In genomic region chr22:25896098-25896497, GRCh38 we compare ENCODE assay signal across 21 cellular contexts.
DNase-seq lines count a peak whose midpoint lies in the region; ATAC-seq and TF ChIP-seq lines count a peak whose summit lies in the region.
"Had no signal": no experiment of that assay in that cellular context is flagged by ENCODE, and none has a peak within 500 bp of the region (broad histone marks: within the 10 kb centered on the region; RNA-seq: fewer than 3 reads in every experiment).

No MANE protein-coding gene starts in this region.

- DNase-seq in NCI-H146 (lab: John Stamatoyannopoulos, UW) (peak; percentile 27), NCI-H146 treated with DMSO at 0.1 percent for 48 hours (lab: John Stamatoyannopoulos, UW; ENCODE audit: unreplicated experiment) (no peak), NCI-H1092 treated with DMSO at 0.1 percent for 48 hours (lab: John Stamatoyannopoulos, UW) (peak; percentile 63), epithelial cell of proximal tubule (ENCODE audit: low read depth) (no peak), NCI-H187 treated with DMSO at 0.1 percent for 48 hours (lab: John Stamatoyannopoulos, UW) (no peak), SW 1271 (lab: John Stamatoyannopoulos, UW) (no peak)
- DNase-seq: activated CD4-positive, alpha-beta T cell treated with anti-CD3 and anti-CD28 coated beads, Interleukin-2, amount 10 ng/mL, durations not matched to agents 24 days and 14 days; activated T-cell treated with anti-CD3 and anti-CD28 coated beads, Interleukin-2, amount 50 U/mL, for 48 hours; adrenal gland; CD4-positive, alpha-beta memory T cell; central memory CD4-positive, alpha-beta T cell; effector memory CD8-positive, alpha-beta T cell; left ventricle myocardium superior; NCI-H1694 treated with DMSO at 0.1 percent for 48 hours; Right ventricle myocardium superior; stimulated activated CD4-positive, alpha-beta T cell treated with anti-CD3 and anti-CD28 coated beads, Interleukin-15, amount 100 ng/mL, for 24 hours; T1000 had no signal

- H3K4me3 ChIP-seq in epithelial cell of proximal tubule (ENCODE audit: low read depth, low read length), result no peak overlapping the region
- H3K4me3 ChIP-seq: A549, adrenal gland, HAP-1 had no signal

- no peak for ATAC-seq in GM21528 (IDR thresholded peaks at IDR 0.05; ENCODE audit: low FRiP score, unreplicated experiment)
- ATAC-seq: A549; effector memory CD8-positive, alpha-beta T cell; left ventricle myocardium superior had no signal

- peak; percentile 22; the same call in 1 of the 3 replicates for TF ChIP-seq CTCF in GM12872 (IDR thresholded peaks at IDR 0.05; ENCODE audit: insufficient read depth, low read depth, low read length)
- peak; percentile 8 for TF ChIP-seq CTCF in epithelial cell of proximal tubule (conservative IDR thresholded peaks at IDR 0.05; ENCODE audit: low read depth, low read length)

Comparison
In these comparisons a context has a peak if more than half of its experiments do, and no peak if none do; other contexts are left out.
1. DNase-seq: peak in NCI-H146 (single experiment) and NCI-H1092 treated with DMSO at 0.1 percent for 48 hours (single experiment); none in NCI-H146 treated with DMSO at 0.1 percent for 48 hours (single experiment), epithelial cell of proximal tubule (single experiment), NCI-H187 treated with DMSO at 0.1 percent for 48 hours (single experiment) and SW 1271 (0 of 2).